10 cellular contexts compared by ENCODE assay signal in the genomic region with DNA sequence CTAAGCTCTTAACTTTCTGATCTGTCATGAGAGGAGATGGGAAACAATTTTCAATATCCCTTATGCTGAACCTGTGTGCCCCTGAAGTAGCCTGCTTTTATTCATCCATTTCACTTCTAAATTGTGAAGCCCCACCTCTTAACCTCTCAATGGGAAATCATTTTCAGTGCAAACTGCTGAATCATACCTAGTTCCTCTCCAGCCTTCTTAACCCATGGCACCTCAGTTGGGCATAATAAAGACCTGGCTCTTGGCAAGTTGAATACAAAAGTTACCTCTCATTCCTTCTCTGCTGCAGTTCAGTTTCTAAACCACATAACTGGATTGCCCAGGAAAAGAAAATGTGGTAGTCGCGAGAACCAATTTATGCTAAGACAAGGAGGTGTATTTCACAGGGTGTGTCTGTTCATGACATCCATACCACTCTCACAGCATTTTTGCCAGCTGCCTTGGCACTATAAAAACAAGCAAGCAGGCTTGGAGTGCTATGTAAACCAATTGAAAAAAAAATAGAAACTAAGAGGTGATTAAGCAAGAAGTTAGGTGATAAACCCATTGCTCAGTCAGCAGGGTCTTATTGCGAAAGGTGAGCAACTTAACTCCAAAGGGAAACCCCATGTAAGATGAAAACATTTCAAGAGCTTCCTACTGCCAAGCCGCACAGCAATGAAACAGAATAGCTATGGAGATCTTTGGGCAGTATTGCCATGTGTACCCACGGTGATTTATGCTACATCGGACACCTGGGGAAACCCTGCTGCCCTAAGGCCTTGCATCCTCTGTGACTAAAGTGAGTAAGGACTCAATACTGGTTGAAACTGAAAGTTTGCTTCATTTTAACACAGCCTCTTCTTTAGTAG. TPM values are rescaled to one million over a fixed set of nuclear protein-coding genes. Genes with fewer than 3 reads are reported as not detected.
A peak's percentile ranks its signal among the peaks of the same experiment; 100 is the strongest.
DNase-seq lines count a peak whose midpoint lies in the region; ATAC-seq and TF ChIP-seq lines count a peak whose summit lies in the region.
"Had no signal": no experiment of that assay in that cellular context is flagged by ENCODE, and none has a peak within 500 bp of the region (broad histone marks: within the 10 kb centered on the region; RNA-seq: fewer than 3 reads in every experiment).

No MANE protein-coding gene starts in this region.

- H3K4me2 ChIP-seq in MM.1S (ENCODE audit: low read depth, low read length): peak overlapping the region; percentile 79

- TF ChIP-seq CTCF in MM.1S (IDR thresholded peaks at IDR 0.05; ENCODE audit: low read length): no peak
- no peak for TF ChIP-seq CTCF in psoas muscle (IDR thresholded peaks at IDR 0.05)

- H3K79me2 ChIP-seq in MM.1S (ENCODE audit: low read length): no peaks in the 10 kb centered on the region

- H3K27me3 ChIP-seq in MM.1S (replicated peaks; ENCODE audit: insufficient read depth, low read length) (no peaks in the 10 kb centered on the region), psoas muscle (ENCODE audit: insufficient read depth in 3 of 3, low read length in 2 of 3) (no peaks in the 10 kb centered on the region), HAP-1 (ENCODE audit: low read depth) (peaks cover 3% of the 10 kb centered on the region)
- H3K27me3 ChIP-seq: pancreas had no signal

- H3K4me1 ChIP-seq in MM.1S (ENCODE audit: low read length): peaks cover 40% of the 10 kb centered on the region
- H3K4me1 ChIP-seq in psoas muscle: peaks cover 43% of the 10 kb centered on the region
- no peaks in the 10 kb centered on the region for H3K4me1 ChIP-seq in HAP-1
- H3K4me1 ChIP-seq: pancreas had no signal

- H3K4me3 ChIP-seq in MM.1S (ENCODE audit: low read length): peak overlapping the region; percentile 43
- no peak overlapping the region for H3K4me3 ChIP-seq in psoas muscle
- no peak overlapping the region for H3K4me3 ChIP-seq in HAP-1
- H3K4me3 ChIP-seq: pancreas had no signal

- H3K27ac ChIP-seq in MM.1S (ENCODE audit: low read length): peak overlapping the region; percentile 93
- H3K27ac ChIP-seq in psoas muscle: no peak overlapping the region
- H3K27ac ChIP-seq: pancreas had no signal

- CTCF ChIA-PET in activated CD8-positive, alpha-beta T cell treated with anti-CD3 and anti-CD28 coated beads, Interleukin-2, amount 10 ng/mL, durations not matched to agents 7 days and 5 days (lab: Charles Lee): no interaction called here

- H4K20me1 ChIP-seq in MM.1S (ENCODE audit: insufficient read depth, low read length): no peaks in the 10 kb centered on the region

- no peaks in the 10 kb centered on the region for H3K27me3 Mint-ChIP-seq in activated CD8-positive, alpha-beta T cell treated with anti-CD3 and anti-CD28 coated beads, Interleukin-2, amount 10 ng/mL, durations not matched to agents 7 days and 5 days (ENCODE audit: low read depth)

- in situ Hi-C loops in HAP-1 (cut with MboI; ENCODE audit: low sequenced_read_pairs): no loop called here

- no peak overlapping the region for H3K27ac Mint-ChIP-seq in activated CD8-positive, alpha-beta T cell treated with anti-CD3 and anti-CD28 coated beads, Interleukin-2, amount 10 ng/mL, durations not matched to agents 7 days and 5 days

- H3K36me3 Mint-ChIP-seq in activated CD8-positive, alpha-beta T cell treated with anti-CD3 and anti-CD28 coated beads, Interleukin-2, amount 10 ng/mL, durations not matched to agents 7 days and 5 days (ENCODE audit: low read depth): no peaks in the 10 kb centered on the region

- 35 to 44% (median 37%) methylated on average over 6 of the region's 6 CpGs for WGBS in psoas muscle, 3 donors

- ATAC-seq in GM19043 (IDR thresholded peaks at IDR 0.05; ENCODE audit: low read depth, unreplicated experiment): peak; percentile 98
- peak; percentile 97 for ATAC-seq in HG02798 (IDR thresholded peaks at IDR 0.05; ENCODE audit: poor library complexity, unreplicated experiment)
- ATAC-seq in psoas muscle: peak in 3 of 4 donors; percentile 76 to 87 (median 82)
- no peak for ATAC-seq in activated CD8-positive, alpha-beta T cell treated with anti-CD3 and anti-CD28 coated beads, Interleukin-2, amount 10 ng/mL, durations not matched to agents 7 days and 5 days
- ATAC-seq: pancreas had no signal

- H3K9me3 Mint-ChIP-seq in activated CD8-positive, alpha-beta T cell treated with anti-CD3 and anti-CD28 coated beads, Interleukin-2, amount 10 ng/mL, durations not matched to agents 7 days and 5 days (ENCODE audit: insufficient read depth): no peaks in the 10 kb centered on the region

- H2AFZ ChIP-seq in MM.1S (ENCODE audit: low read length): peak overlapping the region; percentile 51

- DNase-seq in MM.1S: peak; percentile 94
- DNase-seq in psoas muscle: no peak
- DNase-seq in HAP-1 (ENCODE audit: low spot score in 2 of 2): no peak
- DNase-seq in foreskin melanocyte: no peak
- no peak for DNase-seq in activated CD8-positive, alpha-beta T cell treated with anti-CD3 and anti-CD28 coated beads, Interleukin-2, amount 10 ng/mL, durations not matched to agents 7 days and 5 days
- no peak for DNase-seq in hippocampal formation (lab: John Stamatoyannopoulos, UW)
- DNase-seq: NCI-H526 treated with DMSO at 0.1 percent for 48 hours, pancreas had no signal

- no peaks in the 10 kb centered on the region for H3K4me1 Mint-ChIP-seq in activated CD8-positive, alpha-beta T cell treated with anti-CD3 and anti-CD28 coated beads, Interleukin-2, amount 10 ng/mL, durations not matched to agents 7 days and 5 days (ENCODE audit: low read depth)

- POLR2A ChIA-PET in activated CD8-positive, alpha-beta T cell treated with anti-CD3 and anti-CD28 coated beads, Interleukin-2, amount 10 ng/mL, durations not matched to agents 7 days and 5 days (lab: Charles Lee): no interaction called here

- H3K36me3 ChIP-seq in MM.1S (replicated peaks; ENCODE audit: insufficient read depth, low read length) (no peaks in the 10 kb centered on the region), psoas muscle (ENCODE audit: insufficient read depth in 1 of 2, low read depth in 1 of 2) (no peaks in the 10 kb centered on the region), HAP-1 (replicated peaks) (no peaks in the 10 kb centered on the region)
- H3K36me3 ChIP-seq: pancreas had no signal

- no peaks in the 10 kb centered on the region for H3K9me2 ChIP-seq in MM.1S (replicated peaks; ENCODE audit: insufficient read depth, low read length)

- no peak overlapping the region for H3K4me3 Mint-ChIP-seq in activated CD8-positive, alpha-beta T cell treated with anti-CD3 and anti-CD28 coated beads, Interleukin-2, amount 10 ng/mL, durations not matched to agents 7 days and 5 days

- intact Hi-C loops in psoas muscle (cut with DNase I): no loop called here

- H3K9me3 ChIP-seq in MM.1S (replicated peaks; ENCODE audit: insufficient read depth, low read length) (no peaks in the 10 kb centered on the region), psoas muscle (no peaks in the 10 kb centered on the region), HAP-1 (no peaks in the 10 kb centered on the region)
- H3K9me3 ChIP-seq: pancreas had no signal

- H3K9ac ChIP-seq in MM.1S (ENCODE audit: low read length): peak overlapping the region; percentile 53; the same call in 1 of the 2 replicates

- peaks cover 23% of the 10 kb centered on the region for H3F3A ChIP-seq in MM.1S (ENCODE audit: insufficient read depth, low read length)

RNA-seq across cellular contexts. Expression of gene DKK1, which starts 57.0 kb away (rescaled TPM):
- total RNA-seq in psoas muscle: under 1 TPM in 3 of 4 donors, not detected in 1; 0.17 to 0.42 (median 0.24) TPM
- polyA plus RNA-seq in psoas muscle: under 1 TPM; 0.09 to 0.77 (median 0.16) TPM
- not detected for total RNA-seq in activated CD8-positive, alpha-beta T cell treated with anti-CD3 and anti-CD28 coated beads, Interleukin-2, amount 10 ng/mL, durations not matched to agents 7 days and 5 days
